Comparison of ENCODE assay signal across 14 cellular contexts in the genomic region with DNA sequence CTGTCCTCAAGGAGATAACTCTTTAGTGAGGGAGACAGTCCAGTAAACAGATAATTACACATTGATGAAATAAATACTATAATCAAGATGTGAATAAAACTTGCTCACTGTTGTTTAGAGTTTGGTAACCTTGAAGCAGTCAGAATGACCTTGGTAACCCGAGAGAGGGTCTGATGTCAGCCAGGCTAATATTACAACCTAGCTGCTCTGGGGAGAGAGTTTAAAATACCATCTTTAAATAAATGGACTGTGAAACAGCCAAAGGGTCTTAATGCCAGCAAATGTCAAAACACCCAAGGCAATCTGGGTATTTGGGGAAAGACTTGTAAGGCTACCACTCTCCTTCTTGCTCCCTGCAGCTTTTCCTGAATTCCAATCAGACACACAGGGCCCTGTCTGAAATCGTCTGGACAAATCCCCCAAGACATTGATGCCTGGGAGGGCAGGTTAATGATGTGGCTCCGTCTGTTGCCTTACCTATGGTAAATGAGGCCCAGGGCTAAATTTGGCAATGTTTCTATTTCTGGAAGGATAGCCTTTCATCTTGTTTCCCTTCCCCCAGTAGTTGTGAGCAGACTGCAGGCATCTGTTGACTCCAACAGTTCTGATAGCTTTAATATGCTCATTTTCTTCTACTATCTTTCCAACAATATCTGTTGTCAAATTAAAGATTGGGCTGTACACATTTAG. TPM values are rescaled to one million over a fixed set of nuclear protein-coding genes. Genes with fewer than 3 reads are reported as not detected.
A peak's percentile ranks its signal among the peaks of the same experiment; 100 is the strongest.
DNase-seq lines count a peak whose midpoint lies in the region; TF ChIP-seq lines count a peak whose summit lies in the region.
"Had no signal": no experiment of that assay in that cellular context is flagged by ENCODE, and none has a peak within 500 bp of the region (broad histone marks: within the 10 kb centered on the region; RNA-seq: fewer than 3 reads in every experiment).

No MANE protein-coding gene starts in this region.

- TF ChIP-seq CTCF in ascending aorta (IDR thresholded peaks at IDR 0.05), result no peak
- no peak for TF ChIP-seq CTCF in prostate gland (IDR thresholded peaks at IDR 0.05)

- H3K27ac ChIP-seq in ascending aorta (peak overlapping the region; percentile 79 to 88), skeletal muscle tissue (ENCODE audit: low read depth, low read length) (peak overlapping the region; percentile 93), prostate gland (no peak overlapping the region)
- H3K27ac ChIP-seq: 22Rv1 had no signal

- H3K4me3 ChIP-seq in ascending aorta (no peak overlapping the region), skeletal muscle tissue (ENCODE audit: low read length in 3 of 3) (peak overlapping the region; percentile 28 to 46 (median 45)), prostate gland (no peak overlapping the region)
- H3K4me3 ChIP-seq: GM23248 had no signal

- intact Hi-C loops in ascending aorta (cut with DNase I), result no loop called here
- intact Hi-C loops in prostate gland (cut with DNase I), result loop anchor here (10.0 kb wide), 1 partner anchor 732 kb away; no protein-coding TSS in a partner anchor

- H3K9me3 ChIP-seq in ascending aorta (no peaks in the 10 kb centered on the region), skeletal muscle tissue (ENCODE audit: control insufficient read depth in 3 of 3, low read length in 3 of 3) (no peaks in the 10 kb centered on the region), prostate gland (no peaks in the 10 kb centered on the region)

- peaks cover 6 to 23% of the 10 kb centered on the region in 2 donors for H3K4me1 ChIP-seq in ascending aorta
- H3K4me1 ChIP-seq in skeletal muscle tissue (ENCODE audit: control insufficient read depth in 3 of 3, insufficient read depth in 3 of 3, low read length in 3 of 3), result peaks cover 74 to 91% (median 80%) of the 10 kb centered on the region in 3 donors
- no peaks in the 10 kb centered on the region for H3K4me1 ChIP-seq in prostate gland (replicated peaks)

- H3K27me3 ChIP-seq in ascending aorta (no peaks in the 10 kb centered on the region), skeletal muscle tissue (ENCODE audit: control insufficient read depth in 3 of 3, insufficient read depth in 3 of 3, low read length in 3 of 3) (no peaks in the 10 kb centered on the region), prostate gland (replicated peaks; ENCODE audit: insufficient read depth) (no peaks in the 10 kb centered on the region)

- peak; percentile 12 for DNase-seq in DMS53 (lab: John Stamatoyannopoulos, UW)
- no peak for DNase-seq in DMS53 treated with DMSO at 0.1 percent for 48 hours (lab: John Stamatoyannopoulos, UW; ENCODE audit: unreplicated experiment)
- DNase-seq in ascending aorta (ENCODE audit: low spot score in 2 of 2), result no peak
- DNase-seq in islet precursor cell, result peak; percentile 89
- no peak for DNase-seq in prostate gland (ENCODE audit: low spot score)
- no peak for DNase-seq in stimulated activated naive CD4-positive, alpha-beta T cell (lab: John Stamatoyannopoulos, UW)
- no peak for DNase-seq in activated naive CD4-positive, alpha-beta T cell (lab: John Stamatoyannopoulos, UW)
- DNase-seq: activated CD4-positive, alpha-beta memory T cell treated with anti-CD3 and anti-CD28 coated beads, Interleukin-2, amount 10 ng/mL, durations not matched to agents 7 days and 5 days; amniotic stem cell; C1 segment of cervical spinal cord; GM23248 had no signal

- no peaks in the 10 kb centered on the region for H3K36me3 ChIP-seq in ascending aorta
- H3K36me3 ChIP-seq in skeletal muscle tissue (ENCODE audit: control insufficient read depth in 3 of 3, insufficient read depth in 3 of 3, low read length in 3 of 3), result no peaks in the 10 kb centered on the region
- no peaks in the 10 kb centered on the region for H3K36me3 ChIP-seq in prostate gland

- WGBS in prostate gland, result 25% methylated on average over 3 of the region's 3 CpGs

- no peak for TF ChIP-seq POLR2A in prostate gland (IDR thresholded peaks at IDR 0.05)

- peak overlapping the region; percentile 2 to 52 (median 50) for H3K9ac ChIP-seq in skeletal muscle tissue (ENCODE audit: low read depth in 1 of 3, low read length in 3 of 3)
- H3K9ac ChIP-seq: GM23248 had no signal

RNA-seq across cellular contexts. Expression of a gene that starts 42.9 kb away (rescaled TPM):
- total RNA-seq in ascending aorta, result not detected
- total RNA-seq in skeletal muscle tissue, result 17.2 TPM
- total RNA-seq in prostate gland, result 10 to 100 TPM in 1 of 2 donors, 1 to 10 TPM in 1; 7.3 to 12.3 TPM
- total RNA-seq: activated CD4-positive, alpha-beta memory T cell treated with anti-CD3 and anti-CD28 coated beads, Interleukin-2, amount 10 ng/mL, durations not matched to agents 7 days and 5 days; GM23248; HepG2 had no signal

Comparison
In these comparisons a context has a peak if more than half of its experiments do, and no peak if none do; other contexts are left out.
1. DNase-seq: peak in DMS53 (single experiment) and islet precursor cell (single experiment); none in DMS53 treated with DMSO at 0.1 percent for 48 hours (single experiment), ascending aorta (0 of 2), prostate gland (single experiment), stimulated activated naive CD4-positive, alpha-beta T cell (0 of 6) and activated naive CD4-positive, alpha-beta T cell (0 of 4).
2. H3K27ac ChIP-seq: peak in ascending aorta (2 of 2) and skeletal muscle tissue (single experiment); none in prostate gland (0 of 2).
3. H3K4me3 ChIP-seq: peak in skeletal muscle tissue (3 of 3); none in ascending aorta (0 of 2) and prostate gland (0 of 2).